In genomic region chr7:123535517-123535916, GRCh38 we compare ENCODE assay signal across 8 cellular contexts. TPM values are rescaled to one million over a fixed set of nuclear protein-coding genes. Genes with fewer than 3 reads are reported as not detected.
DNase-seq lines count a peak whose midpoint lies in the region; ATAC-seq, FAIRE-seq and TF ChIP-seq lines count a peak whose summit lies in the region.

No MANE protein-coding gene starts in this region.

- FAIRE-seq in D721Med (lab: Jason Lieb, UNC), result no peak

- H3K4me3 ChIP-seq in esophagus muscularis mucosa (peak overlapping the region; percentile 64 to 75 (median 66)), rectal smooth muscle tissue (ENCODE audit: low read length) (peak overlapping the region; percentile 38)

- CTCF ChIA-PET in Calu3 (lab: Charles Lee), result interaction anchor here (0.6 to 1.8 kb wide), 3 partner anchors 12 to 392 kb away, joined by 4 to 10 read pairs (median 5); no protein-coding TSS in a partner anchor

- peak overlapping the region; percentile 90 for H3K4me3 Mint-ChIP-seq in Calu3 (ENCODE audit: low read depth, unreplicated experiment)

- H3K4me1 ChIP-seq in esophagus muscularis mucosa (peaks cover 17 to 31% (median 27%) of the 10 kb centered on the region in 4 donors), rectal smooth muscle tissue (ENCODE audit: control insufficient read depth, insufficient read depth, low read length) (no peaks in the 10 kb centered on the region)

- intact Hi-C loops in Calu3 (cut with micrococcal nuclease; ENCODE audit: unreplicated experiment), result no loop called here
- intact Hi-C loops in esophagus muscularis mucosa (cut with DNase I), result loop anchor here (5.0 kb wide), 1 partner anchor 43 kb away; no protein-coding TSS in a partner anchor

- ATAC-seq in HG02870 (IDR thresholded peaks at IDR 0.05; ENCODE audit: unreplicated experiment), result no peak

- H3K36me3 ChIP-seq in esophagus muscularis mucosa (no peaks in the 10 kb centered on the region), rectal smooth muscle tissue (ENCODE audit: control insufficient read depth, insufficient read depth, low read length) (no peaks in the 10 kb centered on the region)

- DNase-seq in Calu3 (no peak), RPMI7951 (ENCODE audit: low read depth) (peak; percentile 3), esophagus muscularis mucosa (ENCODE audit: extremely low spot score) (no peak), NOMO-1 (lab: John Stamatoyannopoulos, UW; ENCODE audit: unreplicated experiment in 2 of 2) (no peak), D721Med (ENCODE audit: insufficient read length, low spot score) (no peak)
- no peak for DNase-seq in activated CD4-positive, alpha-beta T cell treated with anti-CD3 and anti-CD28 coated beads for 48 hours

- peaks cover 27% of the 10 kb centered on the region for H3K27me3 Mint-ChIP-seq in Calu3 (ENCODE audit: unreplicated experiment)

- no peaks in the 10 kb centered on the region for H3K9me3 Mint-ChIP-seq in Calu3 (ENCODE audit: low read depth, unreplicated experiment)

- H3K27ac Mint-ChIP-seq in Calu3 (ENCODE audit: unreplicated experiment), result no peak overlapping the region

- TF ChIP-seq CTCF in Calu3 (IDR thresholded peaks at IDR 0.05; ENCODE audit: unreplicated experiment), result no peak
- no peak for TF ChIP-seq CTCF in esophagus muscularis mucosa (IDR thresholded peaks at IDR 0.05)
- TF ChIP-seq CTCF in D721Med (IDR thresholded peaks at IDR 0.05; ENCODE audit: insufficient read depth, missing control alignments), result no peak

- no peaks in the 10 kb centered on the region for H3K27me3 ChIP-seq in esophagus muscularis mucosa
- no peaks in the 10 kb centered on the region for H3K27me3 ChIP-seq in rectal smooth muscle tissue (ENCODE audit: control insufficient read depth, insufficient read depth, low read length)

- peaks cover 22% of the 10 kb centered on the region for H3K36me3 Mint-ChIP-seq in Calu3 (ENCODE audit: insufficient read depth, unreplicated experiment)

- no peak overlapping the region for H3K9ac ChIP-seq in rectal smooth muscle tissue (ENCODE audit: low read length)

- H3K9me3 ChIP-seq in esophagus muscularis mucosa, result no peaks in the 10 kb centered on the region

- WGBS in esophagus muscularis mucosa, result 94% methylated on average over 12 of the region's 12 CpGs

- no TSS peak for BruUV-seq in Calu3 (replicated peaks; lab: Mats Ljungman, UMichigan)

- peaks cover 8% of the 10 kb centered on the region for H3K4me1 Mint-ChIP-seq in Calu3 (ENCODE audit: low read depth, unreplicated experiment)

- no peak for TF ChIP-seq POLR2A in esophagus muscularis mucosa (IDR thresholded peaks at IDR 0.05; ENCODE audit: low read depth)

- TF ChIP-seq EP300 in esophagus muscularis mucosa (IDR thresholded peaks at IDR 0.05), result no peak

- peak overlapping the region; percentile 86 to 94 (median 92) for H3K27ac ChIP-seq in esophagus muscularis mucosa (replicated peaks in 1 of 4)
- H3K27ac ChIP-seq in rectal smooth muscle tissue (ENCODE audit: low read depth, low read length), result no peak overlapping the region

RNA-seq across cellular contexts. Expression of gene IQUB, which starts 1.1 kb away (rescaled TPM):
- total RNA-seq in Calu3 (2022) (0.21 and 0.42 TPM in 2 replicates), esophagus muscularis mucosa (10 to 100 TPM in 1 of 4 donors, 1 to 10 TPM in 2, under 1 TPM in 1; 0.83 to 13.3 (median 6.7) TPM)
- total RNA-seq in RPMI7951 (2014; rRNA removed; shearing (Covaris generic)), result 0.39 and 1.1 TPM in 2 replicates

RNA-seq across cellular contexts. Expression of gene NDUFA5, which starts 22.1 kb away (rescaled TPM):
- total RNA-seq in Calu3 (2022) (69.8 and 75.1 TPM in 2 replicates), esophagus muscularis mucosa (100 to 1,000 TPM in 1 of 4 donors, 10 to 100 TPM in 3; 70.7 to 109 (median 79.7) TPM)
- total RNA-seq in RPMI7951 (2014; rRNA removed; shearing (Covaris generic)), result 78.8 and 102 TPM in 2 replicates
